16 cellular contexts compared by ENCODE assay signal in genomic region chr16:14056970-14057369, GRCh38. TPM values are rescaled to one million over a fixed set of nuclear protein-coding genes. Genes with fewer than 3 reads are reported as not detected.
DNase-seq lines count a peak whose midpoint lies in the region; ATAC-seq, FAIRE-seq and TF ChIP-seq lines count a peak whose summit lies in the region.
"Had no signal": no experiment of that assay in that cellular context is flagged by ENCODE, and none has a peak within 500 bp of the region (broad histone marks: within the 10 kb centered on the region; RNA-seq: fewer than 3 reads in every experiment).

No MANE protein-coding gene starts in this region.

- no peaks in the 10 kb centered on the region for H3K36me3 ChIP-seq in right atrium auricular region
- H3K36me3 ChIP-seq in thoracic aorta: no peaks in the 10 kb centered on the region
- H3K36me3 ChIP-seq: BLaER1 treated with 17β-estradiol and CSF1 and Interleukin-3, amounts not matched to agents 10 nM and 100 nM had no signal

- FAIRE-seq in GM12892 (lab: Jason Lieb, UNC): no peak

- peaks cover 0 to 7% of the 10 kb centered on the region in 2 donors for H3K9me3 ChIP-seq in right atrium auricular region
- H3K9me3 ChIP-seq in thoracic aorta: no peaks in the 10 kb centered on the region

- TF ChIP-seq CTCF in cardiac fibroblast (IDR thresholded peaks at IDR 0.05; ENCODE audit: low read depth, low read length) (no peak), right atrium auricular region (IDR thresholded peaks at IDR 0.05) (no peak), thoracic aorta (IDR thresholded peaks at IDR 0.05) (no peak)

- H3K4me1 ChIP-seq in right atrium auricular region: no peaks in the 10 kb centered on the region
- peaks cover 7 to 13% of the 10 kb centered on the region in 2 donors for H3K4me1 ChIP-seq in thoracic aorta (ENCODE audit: control insufficient read depth in 1 of 2, low read depth in 2 of 2)
- H3K4me1 ChIP-seq: BLaER1 treated with 17β-estradiol and CSF1 and Interleukin-3, amounts not matched to agents 10 nM and 100 nM had no signal

- H3K27me3 ChIP-seq in right atrium auricular region (no peaks in the 10 kb centered on the region), thoracic aorta (replicated peaks; ENCODE audit: insufficient read depth) (no peaks in the 10 kb centered on the region)
- H3K27me3 ChIP-seq: BLaER1 treated with 17β-estradiol and CSF1 and Interleukin-3, amounts not matched to agents 10 nM and 100 nM had no signal

- DNase-seq in HT1080 (ENCODE audit: low read depth) (peak; percentile 35), cardiac fibroblast (ENCODE audit: low read depth in 2 of 2) (peak; percentile 70 to 87), right atrium auricular region (ENCODE audit: low spot score) (no peak), thoracic aorta (ENCODE audit: low spot score) (no peak), GM12892 (ENCODE audit: insufficient read length) (no peak), NCI-H2029 treated with DMSO at 0.1 percent for 48 hours (lab: John Stamatoyannopoulos, UW) (no peak)
- DNase-seq: activated gamma-delta T cell treated with Interleukin-2 at 50 U/mL for 16 hours, DMS153, H7, Karpas-422, NCI-H1436 treated with DMSO at 0.1 percent for 48 hours, NCI-H446 treated with DMSO at 0.1 percent for 48 hours had no signal

- H3K4me3 ChIP-seq in cardiac fibroblast (replicated peaks in 1 of 2; ENCODE audit: low read depth in 2 of 2, low read length in 2 of 2): no peak overlapping the region
- no peak overlapping the region for H3K4me3 ChIP-seq in right atrium auricular region
- H3K4me3 ChIP-seq in thoracic aorta: peak overlapping the region; percentile 62
- H3K4me3 ChIP-seq: BLaER1 treated with 17β-estradiol and CSF1 and Interleukin-3, amounts not matched to agents 10 nM and 100 nM; smooth muscle cell had no signal

- peak; percentile 71 for ATAC-seq in thoracic aorta (ENCODE audit: insufficient number of reproducible peaks, low FRiP score, low read depth)
- ATAC-seq in GM18858 (IDR thresholded peaks at IDR 0.05; ENCODE audit: unreplicated experiment): no peak
- ATAC-seq: SK-N-SH treated with all-trans-retinoic acid at 6 μM for 48 hours had no signal

- TF ChIP-seq POLR2A in GM12892 (IDR thresholded peaks at IDR 0.05; ENCODE audit: low read depth, low read length): no peak

- H3K27ac ChIP-seq in right atrium auricular region (peak overlapping the region; percentile 36 to 66), thoracic aorta (peak overlapping the region; percentile 70 to 89)
- H3K27ac ChIP-seq: BLaER1 treated with 17β-estradiol and CSF1 and Interleukin-3, amounts not matched to agents 10 nM and 100 nM had no signal

RNA-seq across cellular contexts. Expression of gene MRTFB, which starts 14.1 kb away (rescaled TPM):
- total RNA-seq in HT1080 (2014; rRNA removed; shearing (Covaris generic)): 2.6 and 5.1 TPM in 2 replicates
- polyA plus RNA-seq in HT1080 (2015; cell fraction: cytosol; rRNA removed): 4.1 and 4.6 TPM in 2 replicates
- 12.9 and 20.9 TPM in 2 replicates for polyA plus RNA-seq in HT1080 (2015; cell fraction: nucleus; rRNA removed)
- 10 to 100 TPM; 38.6 to 46.5 TPM for total RNA-seq in right atrium auricular region
- total RNA-seq in thoracic aorta: 10 to 100 TPM; 38.0 to 73.8 TPM
- 9.5 TPM for polyA plus RNA-seq in GM12892 (2012; ENCODE audit: missing spikeins)

Comparison
In these comparisons a context has a peak if more than half of its experiments do, and no peak if none do; other contexts are left out.
1. DNase-seq: peak in HT1080 (single experiment) and cardiac fibroblast (2 of 2); none in right atrium auricular region (single experiment), thoracic aorta (single experiment), GM12892 (single experiment) and NCI-H2029 treated with DMSO at 0.1 percent for 48 hours (single experiment).